In the genomic region with DNA sequence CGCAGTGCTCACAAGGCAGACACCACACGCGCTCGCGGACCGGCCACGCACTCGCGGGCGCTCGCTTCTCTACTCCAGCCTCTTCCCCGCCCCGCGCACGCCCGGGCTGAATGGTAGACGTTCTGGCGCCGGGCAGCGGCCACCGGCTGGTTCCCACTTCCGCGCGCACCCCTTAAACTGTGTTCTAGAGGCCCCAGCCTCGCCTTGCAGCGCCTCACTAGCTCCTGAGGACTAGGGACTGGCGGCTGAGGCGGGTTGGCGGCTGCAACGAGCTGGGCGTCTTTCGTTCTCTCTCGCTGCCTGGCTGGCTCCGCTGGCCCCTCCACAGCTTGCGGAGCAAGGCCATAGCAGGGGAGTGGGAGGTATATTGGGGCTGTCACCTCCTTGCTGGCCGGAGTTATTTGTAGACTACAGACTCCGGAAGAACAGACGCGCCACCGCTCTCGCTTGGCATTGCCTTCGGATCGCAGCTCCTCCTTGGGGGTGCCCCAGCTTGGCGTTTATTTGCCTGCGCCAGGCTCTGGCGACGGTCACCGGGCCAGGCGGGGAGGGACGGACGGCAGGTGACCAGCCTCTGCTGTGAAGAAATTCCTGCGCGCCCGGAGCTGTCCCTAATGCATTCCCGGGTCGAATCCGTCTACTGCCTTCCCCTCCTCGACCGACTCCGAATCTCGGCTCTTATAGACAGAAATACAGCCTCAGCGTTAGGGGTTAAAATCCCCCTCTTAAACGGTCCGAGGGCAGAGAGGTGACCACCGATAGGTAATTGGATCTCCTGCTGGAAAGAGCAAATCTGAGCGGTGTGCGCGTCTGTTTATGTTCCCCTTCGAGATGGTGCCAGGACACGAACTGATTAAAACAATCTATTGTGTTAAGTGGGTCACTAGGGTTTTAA, we compare ENCODE assay signal across 8 cellular contexts. TPM values are rescaled to one million over a fixed set of nuclear protein-coding genes. Genes with fewer than 3 reads are reported as not detected.
A peak's percentile ranks its signal among the peaks of the same experiment; 100 is the strongest.
DNase-seq lines count a peak whose midpoint lies in the region; ATAC-seq and TF ChIP-seq lines count a peak whose summit lies in the region.

No MANE protein-coding gene starts in this region.

- H3K79me2 ChIP-seq in neural cell (replicated peaks; ENCODE audit: insufficient read depth, low read length): no peaks in the 10 kb centered on the region

- no peak overlapping the region for H3K4me2 ChIP-seq in neural cell (ENCODE audit: low read length)

- H3K9me3 ChIP-seq in neural cell (ENCODE audit: low read length): no peaks in the 10 kb centered on the region
- no peaks in the 10 kb centered on the region for H3K9me3 ChIP-seq in HAP-1

- CTCF ChIA-PET in BJ (lab: Yijun Ruan, JAX): interaction anchor here (0.6 to 2.2 kb wide), 6 partner anchors 11 to 217 kb away, joined by 3 to 13 read pairs (median 3); no protein-coding TSS in a partner anchor

- peak overlapping the region; percentile 92 for H3K4me3 ChIP-seq in BJ (ENCODE audit: low read depth, low read length)
- peak overlapping the region; percentile 19 for H3K4me3 ChIP-seq in epithelial cell of esophagus (ENCODE audit: low read length)
- H3K4me3 ChIP-seq in neural cell (ENCODE audit: low read length): peak overlapping the region; percentile 68
- no peak overlapping the region for H3K4me3 ChIP-seq in HAP-1

- DNase-seq in BJ (ENCODE audit: low read depth) (no peak), NCI-H69 (lab: John Stamatoyannopoulos, UW) (peak; percentile 85), epithelial cell of esophagus (ENCODE audit: low read depth) (peak; percentile 24), activated gamma-delta T cell (lab: John Stamatoyannopoulos, UW) (no peak), HAP-1 (ENCODE audit: low spot score in 2 of 2) (no peak)

- TF ChIP-seq RAD21 in neural cell (conservative IDR thresholded peaks at IDR 0.05): no peak

- no peak overlapping the region for H3K27ac ChIP-seq in neural cell (ENCODE audit: low read length)

- H4K20me1 ChIP-seq in neural cell (ENCODE audit: insufficient read depth): no peaks in the 10 kb centered on the region

- POLR2A ChIA-PET in BJ (lab: Charles Lee): interaction anchor here (0.6 kb wide), 2 partner anchors 56 to 1490 kb away, joined by 3 read pairs; no protein-coding TSS in a partner anchor

- in situ Hi-C loops in HAP-1 (cut with MboI; ENCODE audit: low sequenced_read_pairs): no loop called here

- TF ChIP-seq CTCF in BJ (IDR thresholded peaks at IDR 0.05; ENCODE audit: insufficient read depth, low read depth, low read length) (no peak), epithelial cell of esophagus (IDR thresholded peaks at IDR 0.05; ENCODE audit: insufficient read depth, low read depth, low read length, missing control alignments) (no peak), neural cell (IDR thresholded peaks at IDR 0.05; ENCODE audit: poor library complexity, severe bottlenecking) (no peak)

- no peak overlapping the region for H3K9ac ChIP-seq in neural cell (ENCODE audit: low read length)

- TF ChIP-seq EP300 in neural cell (conservative IDR thresholded peaks at IDR 0.05; ENCODE audit: poor library complexity, severe bottlenecking): no peak

- no peaks in the 10 kb centered on the region for H3K9me2 ChIP-seq in neural cell (ENCODE audit: insufficient read depth, low read length)

- no peaks in the 10 kb centered on the region for H3K27me3 ChIP-seq in BJ (ENCODE audit: control insufficient read depth, insufficient read depth, low read length)
- peaks cover 74% of the 10 kb centered on the region for H3K27me3 ChIP-seq in neural cell (ENCODE audit: insufficient read depth, low read depth, low read length)
- H3K27me3 ChIP-seq in HAP-1 (ENCODE audit: low read depth): peaks cover 45% of the 10 kb centered on the region

- ATAC-seq in GM21717 (IDR thresholded peaks at IDR 0.05; ENCODE audit: unreplicated experiment) (no peak), HG03175 (IDR thresholded peaks at IDR 0.05; ENCODE audit: unreplicated experiment) (no peak)

- no peaks in the 10 kb centered on the region for H3K4me1 ChIP-seq in HAP-1

- peaks cover 6% of the 10 kb centered on the region for H3K36me3 ChIP-seq in BJ (ENCODE audit: control insufficient read depth, insufficient read depth, low read length)
- no peaks in the 10 kb centered on the region for H3K36me3 ChIP-seq in neural cell (ENCODE audit: insufficient read depth, low read length)
- no peaks in the 10 kb centered on the region for H3K36me3 ChIP-seq in HAP-1 (replicated peaks)

- no peaks in the 10 kb centered on the region for H3F3A ChIP-seq in neural cell (ENCODE audit: insufficient read depth, low read length, poor library complexity, severe bottlenecking)

- no peak overlapping the region for H2AFZ ChIP-seq in neural cell (ENCODE audit: low read depth, low read length)

TF ChIP-seq in neural cell, 6 proteins besides CTCF, POLR2A, EP300 and RAD21:
- TF ChIP-seq, protein P1, sequence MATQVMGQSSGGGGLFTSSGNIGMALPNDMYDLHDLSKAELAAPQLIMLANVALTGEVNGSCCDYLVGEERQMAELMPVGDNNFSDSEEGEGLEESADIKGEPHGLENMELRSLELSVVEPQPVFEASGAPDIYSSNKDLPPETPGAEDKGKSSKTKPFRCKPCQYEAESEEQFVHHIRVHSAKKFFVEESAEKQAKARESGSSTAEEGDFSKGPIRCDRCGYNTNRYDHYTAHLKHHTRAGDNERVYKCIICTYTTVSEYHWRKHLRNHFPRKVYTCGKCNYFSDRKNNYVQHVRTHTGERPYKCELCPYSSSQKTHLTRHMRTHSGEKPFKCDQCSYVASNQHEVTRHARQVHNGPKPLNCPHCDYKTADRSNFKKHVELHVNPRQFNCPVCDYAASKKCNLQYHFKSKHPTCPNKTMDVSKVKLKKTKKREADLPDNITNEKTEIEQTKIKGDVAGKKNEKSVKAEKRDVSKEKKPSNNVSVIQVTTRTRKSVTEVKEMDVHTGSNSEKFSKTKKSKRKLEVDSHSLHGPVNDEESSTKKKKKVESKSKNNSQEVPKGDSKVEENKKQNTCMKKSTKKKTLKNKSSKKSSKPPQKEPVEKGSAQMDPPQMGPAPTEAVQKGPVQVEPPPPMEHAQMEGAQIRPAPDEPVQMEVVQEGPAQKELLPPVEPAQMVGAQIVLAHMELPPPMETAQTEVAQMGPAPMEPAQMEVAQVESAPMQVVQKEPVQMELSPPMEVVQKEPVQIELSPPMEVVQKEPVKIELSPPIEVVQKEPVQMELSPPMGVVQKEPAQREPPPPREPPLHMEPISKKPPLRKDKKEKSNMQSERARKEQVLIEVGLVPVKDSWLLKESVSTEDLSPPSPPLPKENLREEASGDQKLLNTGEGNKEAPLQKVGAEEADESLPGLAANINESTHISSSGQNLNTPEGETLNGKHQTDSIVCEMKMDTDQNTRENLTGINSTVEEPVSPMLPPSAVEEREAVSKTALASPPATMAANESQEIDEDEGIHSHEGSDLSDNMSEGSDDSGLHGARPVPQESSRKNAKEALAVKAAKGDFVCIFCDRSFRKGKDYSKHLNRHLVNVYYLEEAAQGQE (IDR thresholded peaks at IDR 0.05; ENCODE audit: borderline replicate concordance): no peak
- TF ChIP-seq POLR2AphosphoS5 (IDR thresholded peaks at IDR 0.05): peak; percentile 32

RNA-seq across cellular contexts. Expression of a gene that starts 1.3 kb away (rescaled TPM):
- polyA plus RNA-seq in BJ (2011; rRNA removed) (2,051 and 2,694 TPM in 2 replicates), neural cell (0.16 and 0.40 TPM in 2 replicates)
- polyA minus RNA-seq in BJ (2011; rRNA and poly(A)+ RNA removed): 1,647 and 2,147 TPM in 2 replicates
- not detected in 2 replicates for polyA minus RNA-seq in neural cell

Comparison
In these comparisons a context has a peak if more than half of its experiments do, and no peak if none do; other contexts are left out.
1. DNase-seq: peak in NCI-H69 (single experiment) and epithelial cell of esophagus (single experiment); none in BJ (single experiment), activated gamma-delta T cell (single experiment) and HAP-1 (0 of 2).
2. RNA of a gene that starts 1.3 kb away (polyA plus RNA-seq): 2,051 to 2,694 TPM in BJ; 0.16 to 0.40 TPM in neural cell; every median in the first group is over 1,000 times any median in the second.